ENCODE assay signal across 8 cellular contexts in the genomic region with DNA sequence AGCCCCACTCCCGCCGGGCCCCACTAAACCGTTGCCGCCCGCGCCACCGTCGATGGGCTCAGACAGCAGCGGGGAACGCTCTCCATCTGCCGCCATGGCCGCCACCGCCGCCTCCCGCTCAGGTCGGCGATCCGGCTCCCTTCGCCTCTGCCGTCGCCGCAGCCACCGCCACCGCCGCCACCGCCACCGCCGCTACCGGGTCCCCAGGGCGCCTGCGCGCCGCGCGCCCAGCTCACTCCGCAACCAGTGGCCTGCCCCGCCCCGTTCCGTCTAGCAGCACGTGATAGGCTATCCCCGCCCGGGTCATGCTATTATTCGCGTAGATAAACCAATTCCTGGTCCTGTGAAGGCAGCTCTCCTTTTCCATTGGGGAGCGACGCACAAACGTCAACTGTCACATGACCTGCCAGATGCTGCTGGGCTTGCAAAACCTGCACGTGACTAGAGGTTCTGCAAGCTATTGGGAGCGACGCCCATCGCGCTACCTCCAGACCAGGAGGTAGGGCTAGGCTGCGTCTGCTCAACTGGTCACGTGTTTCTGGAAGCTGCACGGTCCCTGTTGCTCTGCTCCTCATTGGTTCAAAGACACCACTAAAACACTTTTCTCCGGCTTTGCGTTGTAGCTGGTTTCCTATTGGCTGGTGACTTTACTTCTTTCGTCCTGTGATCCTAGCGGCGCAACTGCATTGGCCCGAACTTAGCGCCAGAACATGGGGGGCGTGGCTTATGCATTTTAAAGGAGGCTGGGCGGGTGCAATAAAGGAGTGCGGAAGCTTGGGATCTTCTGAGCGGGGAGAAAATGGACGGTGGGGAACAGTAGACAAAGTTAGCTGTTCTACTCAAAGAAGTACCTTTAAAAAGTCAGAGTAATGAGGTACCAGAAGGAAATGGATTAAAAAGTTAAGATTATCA. TPM values are rescaled to one million over a fixed set of nuclear protein-coding genes. Genes with fewer than 3 reads are reported as not detected.
DNase-seq lines count a peak whose midpoint lies in the region; ATAC-seq and TF ChIP-seq lines count a peak whose summit lies in the region.

A gene (minus strand): TSS at position 205 of the 912 bp plus-strand sequence. CDS start 109 bp downstream, at position 96.

- H3K4me3 ChIP-seq in epithelial cell of proximal tubule (ENCODE audit: low read depth, low read length) = peak within 1 kb of the TSS; percentile 89

- no peaks in the 10 kb centered on the region for H3K27me3 Mint-ChIP-seq in activated T-cell treated with anti-CD3 and anti-CD28 coated beads, Interleukin-2, amount 50 U/mL, for 24 hours

- in situ Hi-C loops in KBM-7 (cut with MboI; ENCODE audit: low pct_unique_long_range_greater_than_20kb, low sequenced_read_pairs) = no loop called here

- H3K4me1 Mint-ChIP-seq in activated T-cell treated with anti-CD3 and anti-CD28 coated beads, Interleukin-2, amount 50 U/mL, for 24 hours (ENCODE audit: low read depth) = peaks cover 31% of the 10 kb centered on the region

- peak within 1 kb of the TSS; percentile 93 for H3K4me3 Mint-ChIP-seq in activated T-cell treated with anti-CD3 and anti-CD28 coated beads, Interleukin-2, amount 50 U/mL, for 24 hours

- TF ChIP-seq CTCF in epithelial cell of proximal tubule (conservative IDR thresholded peaks at IDR 0.05; ENCODE audit: low read depth, low read length) = no peak

- peaks cover 2% of the 10 kb centered on the region for H3K36me3 Mint-ChIP-seq in activated T-cell treated with anti-CD3 and anti-CD28 coated beads, Interleukin-2, amount 50 U/mL, for 24 hours (ENCODE audit: low read depth)

- peak within 1 kb of the TSS; percentile 94 for H3K27ac Mint-ChIP-seq in activated T-cell treated with anti-CD3 and anti-CD28 coated beads, Interleukin-2, amount 50 U/mL, for 24 hours

- ATAC-seq in GM21717 (IDR thresholded peaks at IDR 0.05; ENCODE audit: unreplicated experiment) = peak; percentile 91

- DNase-seq in DMS153 treated with DMSO at 0.1 percent for 48 hours (lab: John Stamatoyannopoulos, UW; ENCODE audit: unreplicated experiment) (peak; percentile 100), KBM-7 (peak; percentile 99), epithelial cell of proximal tubule (ENCODE audit: low read depth) (peak; percentile 100), mucosa of gallbladder (ENCODE audit: low spot score) (peak; percentile 100)
- DNase-seq in activated T-cell treated with anti-CD3 and anti-CD28 coated beads, Interleukin-2, amount 50 U/mL, for 24 hours = peak; percentile 96
- peak; percentile 98 for DNase-seq in stimulated activated CD8-positive, alpha-beta memory T cell treated with anti-CD3 and anti-CD28 coated beads, Interleukin-4, amount 100 ng/mL, for 4 hours (ENCODE audit: low read depth in 2 of 2, low spot score in 1 of 2)

- H3K9me3 Mint-ChIP-seq in activated T-cell treated with anti-CD3 and anti-CD28 coated beads, Interleukin-2, amount 50 U/mL, for 24 hours = no peaks in the 10 kb centered on the region

TF ChIP-seq in PFSK-1, 5 proteins besides CTCF, POLR2A, EP300 and RAD21:
- TF ChIP-seq POLR2AphosphoS5 (IDR thresholded peaks at IDR 0.05; ENCODE audit: low read depth, low read length) (peak; percentile 57; the same call in 1 of the 2 replicates), TAF1 (IDR thresholded peaks at IDR 0.05; ENCODE audit: borderline replicate concordance, insufficient read depth, low read length) (no peak), FOXP2 (optimal IDR thresholded peaks at IDR 0.05; ENCODE audit: borderline replicate concordance, extremely low read depth, extremely low read length, insufficient read depth) (no peak)

RNA-seq across cellular contexts. Expression of the gene that starts here (rescaled TPM):
- polyA plus RNA-seq in PFSK-1 (2012; ENCODE audit: insufficient read length, low read depth) = 34.2 TPM
- total RNA-seq in epithelial cell of proximal tubule (16.3 and 19.1 TPM in 2 replicates), mucosa of gallbladder (44.3 TPM)

Comparison
In these comparisons a context has a peak if more than half of its experiments do, and no peak if none do; other contexts are left out.
1. Peak in every context shown above with its lines: DNase-seq, ATAC-seq and H3K4me3 ChIP-seq.